ENCODE assay signal across 1 cellular context in the genomic region with DNA sequence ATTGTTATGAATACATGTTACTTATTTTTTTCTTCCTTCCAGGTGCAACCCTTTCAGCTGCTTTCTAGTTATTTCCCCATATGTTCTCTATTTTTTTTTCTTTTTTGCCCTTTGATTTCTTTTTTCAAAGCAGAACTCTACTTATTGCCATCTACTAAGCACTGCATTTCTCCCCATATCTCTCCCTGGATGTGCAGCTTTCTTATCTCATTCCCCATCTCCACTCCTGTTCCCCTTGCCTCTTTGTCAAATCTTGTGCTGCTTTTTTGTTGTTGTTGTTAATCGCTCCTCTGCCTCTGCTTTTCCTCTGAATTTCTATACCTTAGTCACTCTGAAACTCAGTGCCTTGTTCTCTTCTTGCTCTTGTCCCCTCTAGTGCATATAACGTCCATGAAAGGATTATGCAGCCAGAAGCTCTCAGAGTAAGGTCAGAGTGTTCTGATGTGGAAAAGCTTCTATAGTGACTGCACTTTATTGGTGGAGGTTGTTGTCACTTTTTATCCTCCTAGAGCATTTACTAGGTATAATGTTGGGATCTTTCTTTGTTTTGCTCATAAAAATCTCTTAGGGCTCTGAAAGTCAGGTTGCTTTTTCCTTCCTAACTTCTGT.
TF ChIP-seq lines count a peak whose summit lies in the region.

No MANE protein-coding gene starts in this region.

TF ChIP-seq in GM23338, 12 proteins besides CTCF, POLR2A, EP300 and RAD21:
- TF ChIP-seq, protein P1, sequence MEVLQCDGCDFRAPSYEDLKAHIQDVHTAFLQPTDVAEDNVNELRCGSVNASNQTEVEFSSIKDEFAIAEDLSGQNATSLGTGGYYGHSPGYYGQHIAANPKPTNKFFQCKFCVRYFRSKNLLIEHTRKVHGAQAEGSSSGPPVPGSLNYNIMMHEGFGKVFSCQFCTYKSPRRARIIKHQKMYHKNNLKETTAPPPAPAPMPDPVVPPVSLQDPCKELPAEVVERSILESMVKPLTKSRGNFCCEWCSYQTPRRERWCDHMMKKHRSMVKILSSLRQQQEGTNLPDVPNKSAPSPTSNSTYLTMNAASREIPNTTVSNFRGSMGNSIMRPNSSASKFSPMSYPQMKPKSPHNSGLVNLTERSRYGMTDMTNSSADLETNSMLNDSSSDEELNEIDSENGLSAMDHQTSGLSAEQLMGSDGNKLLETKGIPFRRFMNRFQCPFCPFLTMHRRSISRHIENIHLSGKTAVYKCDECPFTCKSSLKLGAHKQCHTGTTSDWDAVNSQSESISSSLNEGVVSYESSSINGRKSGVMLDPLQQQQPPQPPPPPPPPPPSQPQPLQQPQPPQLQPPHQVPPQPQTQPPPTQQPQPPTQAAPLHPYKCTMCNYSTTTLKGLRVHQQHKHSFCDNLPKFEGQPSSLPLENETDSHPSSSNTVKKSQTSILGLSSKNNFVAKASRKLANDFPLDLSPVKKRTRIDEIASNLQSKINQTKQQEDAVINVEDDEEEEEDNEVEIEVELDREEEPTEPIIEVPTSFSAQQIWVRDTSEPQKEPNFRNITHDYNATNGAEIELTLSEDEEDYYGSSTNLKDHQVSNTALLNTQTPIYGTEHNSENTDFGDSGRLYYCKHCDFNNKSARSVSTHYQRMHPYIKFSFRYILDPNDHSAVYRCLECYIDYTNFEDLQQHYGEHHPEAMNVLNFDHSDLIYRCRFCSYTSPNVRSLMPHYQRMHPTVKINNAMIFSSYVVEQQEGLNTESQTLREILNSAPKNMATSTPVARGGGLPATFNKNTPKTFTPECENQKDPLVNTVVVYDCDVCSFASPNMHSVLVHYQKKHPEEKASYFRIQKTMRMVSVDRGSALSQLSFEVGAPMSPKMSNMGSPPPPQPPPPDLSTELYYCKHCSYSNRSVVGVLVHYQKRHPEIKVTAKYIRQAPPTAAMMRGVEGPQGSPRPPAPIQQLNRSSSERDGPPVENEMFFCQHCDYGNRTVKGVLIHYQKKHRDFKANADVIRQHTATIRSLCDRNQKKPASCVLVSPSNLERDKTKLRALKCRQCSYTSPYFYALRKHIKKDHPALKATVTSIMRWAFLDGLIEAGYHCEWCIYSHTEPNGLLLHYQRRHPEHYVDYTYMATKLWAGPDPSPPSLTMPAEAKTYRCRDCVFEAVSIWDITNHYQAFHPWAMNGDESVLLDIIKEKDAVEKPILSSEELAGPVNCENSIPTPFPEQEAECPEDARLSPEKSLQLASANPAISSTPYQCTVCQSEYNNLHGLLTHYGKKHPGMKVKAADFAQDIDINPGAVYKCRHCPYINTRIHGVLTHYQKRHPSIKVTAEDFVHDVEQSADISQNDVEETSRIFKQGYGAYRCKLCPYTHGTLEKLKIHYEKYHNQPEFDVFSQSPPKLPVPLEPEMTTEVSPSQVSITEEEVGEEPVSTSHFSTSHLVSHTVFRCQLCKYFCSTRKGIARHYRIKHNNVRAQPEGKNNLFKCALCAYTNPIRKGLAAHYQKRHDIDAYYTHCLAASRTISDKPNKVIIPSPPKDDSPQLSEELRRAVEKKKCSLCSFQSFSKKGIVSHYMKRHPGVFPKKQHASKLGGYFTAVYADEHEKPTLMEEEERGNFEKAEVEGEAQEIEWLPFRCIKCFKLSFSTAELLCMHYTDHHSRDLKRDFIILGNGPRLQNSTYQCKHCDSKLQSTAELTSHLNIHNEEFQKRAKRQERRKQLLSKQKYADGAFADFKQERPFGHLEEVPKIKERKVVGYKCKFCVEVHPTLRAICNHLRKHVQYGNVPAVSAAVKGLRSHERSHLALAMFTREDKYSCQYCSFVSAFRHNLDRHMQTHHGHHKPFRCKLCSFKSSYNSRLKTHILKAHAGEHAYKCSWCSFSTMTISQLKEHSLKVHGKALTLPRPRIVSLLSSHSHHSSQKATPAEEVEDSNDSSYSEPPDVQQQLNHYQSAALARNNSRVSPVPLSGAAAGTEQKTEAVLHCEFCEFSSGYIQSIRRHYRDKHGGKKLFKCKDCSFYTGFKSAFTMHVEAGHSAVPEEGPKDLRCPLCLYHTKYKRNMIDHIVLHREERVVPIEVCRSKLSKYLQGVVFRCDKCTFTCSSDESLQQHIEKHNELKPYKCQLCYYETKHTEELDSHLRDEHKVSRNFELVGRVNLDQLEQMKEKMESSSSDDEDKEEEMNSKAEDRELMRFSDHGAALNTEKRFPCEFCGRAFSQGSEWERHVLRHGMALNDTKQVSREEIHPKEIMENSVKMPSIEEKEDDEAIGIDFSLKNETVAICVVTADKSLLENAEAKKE (CRISPR knock-in tag; IDR thresholded peaks at IDR 0.05): no peak
- TF ChIP-seq ZNF114 (CRISPR knock-in tag; IDR thresholded peaks at IDR 0.05) (no peak), ZNF331 (CRISPR knock-in tag; IDR thresholded peaks at IDR 0.05; ENCODE audit: low read depth) (no peak), CREB1 (CRISPR knock-in tag; IDR thresholded peaks at IDR 0.05; ENCODE audit: low read depth) (no peak), NANOG (IDR thresholded peaks at IDR 0.05; ENCODE audit: borderline replicate concordance) (no peak), EZH2phosphoT487 (IDR thresholded peaks at IDR 0.05; ENCODE audit: unreplicated experiment) (no peak), EZH2 (IDR thresholded peaks at IDR 0.05; ENCODE audit: low read depth, unreplicated experiment) (no peak), STAT1 (IDR thresholded peaks at IDR 0.05; ENCODE audit: unreplicated experiment) (no peak), JUNB (IDR thresholded peaks at IDR 0.05; ENCODE audit: unreplicated experiment) (no peak), POLR2AphosphoS5 (IDR thresholded peaks at IDR 0.05; ENCODE audit: low read depth) (no peak)
- TF ChIP-seq, protein P2, sequence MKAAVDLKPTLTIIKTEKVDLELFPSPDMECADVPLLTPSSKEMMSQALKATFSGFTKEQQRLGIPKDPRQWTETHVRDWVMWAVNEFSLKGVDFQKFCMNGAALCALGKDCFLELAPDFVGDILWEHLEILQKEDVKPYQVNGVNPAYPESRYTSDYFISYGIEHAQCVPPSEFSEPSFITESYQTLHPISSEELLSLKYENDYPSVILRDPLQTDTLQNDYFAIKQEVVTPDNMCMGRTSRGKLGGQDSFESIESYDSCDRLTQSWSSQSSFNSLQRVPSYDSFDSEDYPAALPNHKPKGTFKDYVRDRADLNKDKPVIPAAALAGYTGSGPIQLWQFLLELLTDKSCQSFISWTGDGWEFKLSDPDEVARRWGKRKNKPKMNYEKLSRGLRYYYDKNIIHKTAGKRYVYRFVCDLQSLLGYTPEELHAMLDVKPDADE (IDR thresholded peaks at IDR 0.05): no peak
- TF ChIP-seq, protein P3, sequence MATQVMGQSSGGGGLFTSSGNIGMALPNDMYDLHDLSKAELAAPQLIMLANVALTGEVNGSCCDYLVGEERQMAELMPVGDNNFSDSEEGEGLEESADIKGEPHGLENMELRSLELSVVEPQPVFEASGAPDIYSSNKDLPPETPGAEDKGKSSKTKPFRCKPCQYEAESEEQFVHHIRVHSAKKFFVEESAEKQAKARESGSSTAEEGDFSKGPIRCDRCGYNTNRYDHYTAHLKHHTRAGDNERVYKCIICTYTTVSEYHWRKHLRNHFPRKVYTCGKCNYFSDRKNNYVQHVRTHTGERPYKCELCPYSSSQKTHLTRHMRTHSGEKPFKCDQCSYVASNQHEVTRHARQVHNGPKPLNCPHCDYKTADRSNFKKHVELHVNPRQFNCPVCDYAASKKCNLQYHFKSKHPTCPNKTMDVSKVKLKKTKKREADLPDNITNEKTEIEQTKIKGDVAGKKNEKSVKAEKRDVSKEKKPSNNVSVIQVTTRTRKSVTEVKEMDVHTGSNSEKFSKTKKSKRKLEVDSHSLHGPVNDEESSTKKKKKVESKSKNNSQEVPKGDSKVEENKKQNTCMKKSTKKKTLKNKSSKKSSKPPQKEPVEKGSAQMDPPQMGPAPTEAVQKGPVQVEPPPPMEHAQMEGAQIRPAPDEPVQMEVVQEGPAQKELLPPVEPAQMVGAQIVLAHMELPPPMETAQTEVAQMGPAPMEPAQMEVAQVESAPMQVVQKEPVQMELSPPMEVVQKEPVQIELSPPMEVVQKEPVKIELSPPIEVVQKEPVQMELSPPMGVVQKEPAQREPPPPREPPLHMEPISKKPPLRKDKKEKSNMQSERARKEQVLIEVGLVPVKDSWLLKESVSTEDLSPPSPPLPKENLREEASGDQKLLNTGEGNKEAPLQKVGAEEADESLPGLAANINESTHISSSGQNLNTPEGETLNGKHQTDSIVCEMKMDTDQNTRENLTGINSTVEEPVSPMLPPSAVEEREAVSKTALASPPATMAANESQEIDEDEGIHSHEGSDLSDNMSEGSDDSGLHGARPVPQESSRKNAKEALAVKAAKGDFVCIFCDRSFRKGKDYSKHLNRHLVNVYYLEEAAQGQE (IDR thresholded peaks at IDR 0.05; ENCODE audit: unreplicated experiment): no peak
